In genomic region chr5:157370967-157371366, GRCh38 we compare ENCODE assay signal across 13 cellular contexts.
A peak's percentile ranks its signal among the peaks of the same experiment; 100 is the strongest.
DNase-seq lines count a peak whose midpoint lies in the region; ATAC-seq and TF ChIP-seq lines count a peak whose summit lies in the region.
"Had no signal": no experiment of that assay in that cellular context is flagged by ENCODE, and none has a peak within 500 bp of the region (broad histone marks: within the 10 kb centered on the region; RNA-seq: fewer than 3 reads in every experiment).

No MANE protein-coding gene starts in this region.

- H2AFZ ChIP-seq in osteoblast (ENCODE audit: low read length), result peak overlapping the region; percentile 71

- no peak overlapping the region for H3K4me2 ChIP-seq in osteoblast (ENCODE audit: insufficient read depth, low read length)

- H3K79me2 ChIP-seq in osteoblast (ENCODE audit: insufficient read depth, low read length), result no peaks in the 10 kb centered on the region

- no peaks in the 10 kb centered on the region for H4K20me1 ChIP-seq in osteoblast (ENCODE audit: insufficient read depth, low read length)

- peak; percentile 19 for DNase-seq in Daoy (ENCODE audit: low read depth)
- DNase-seq in SJCRH30, result peak; percentile 35 to 58
- no peak for DNase-seq in osteoblast (ENCODE audit: insufficient read length, low spot score, missing footprints)
- DNase-seq in NCI-H1417 treated with DMSO at 0.1 percent for 48 hours (lab: John Stamatoyannopoulos, UW), result no peak
- DNase-seq in GM19240 (ENCODE audit: insufficient read length, low spot score), result no peak
- DNase-seq: activated CD8-positive, alpha-beta memory T cell treated with anti-CD3 and anti-CD28 coated beads, Interleukin-2, amount 50 U/mL, for 4 hours; lower lobe of right lung; NCI-H1092 treated with DMSO at 0.1 percent for 48 hours; NCI-H774 had no signal

- H3K4me1 ChIP-seq in SJCRH30 (no peaks in the 10 kb centered on the region), gastroesophageal sphincter (peaks cover 0 to 59% (median 8%) of the 10 kb centered on the region in 3 donors), osteoblast (ENCODE audit: insufficient read depth, low read length) (peaks cover 30% of the 10 kb centered on the region)
- H3K4me1 ChIP-seq: lower lobe of right lung had no signal

- H3K4me3 ChIP-seq in SJCRH30, result no peak overlapping the region
- no peak overlapping the region for H3K4me3 ChIP-seq in gastroesophageal sphincter
- no peak overlapping the region for H3K4me3 ChIP-seq in osteoblast (ENCODE audit: insufficient read depth, low read length)
- H3K4me3 ChIP-seq: lower lobe of right lung had no signal

- H3K9me3 ChIP-seq in SJCRH30 (replicated peaks), result no peaks in the 10 kb centered on the region
- no peaks in the 10 kb centered on the region for H3K9me3 ChIP-seq in gastroesophageal sphincter
- H3K9me3 ChIP-seq in osteoblast (ENCODE audit: low read depth, low read length), result no peaks in the 10 kb centered on the region
- H3K9me3 ChIP-seq: lower lobe of right lung had no signal

- TF ChIP-seq POLR2A in gastroesophageal sphincter (IDR thresholded peaks at IDR 0.05), result no peak

- H3K27ac ChIP-seq in SJCRH30 (no peak overlapping the region), gastroesophageal sphincter (peak overlapping the region; percentile 80 to 96 (median 84)), osteoblast (ENCODE audit: low read depth, low read length) (peak overlapping the region; percentile 24)
- H3K27ac ChIP-seq: HL-60, lower lobe of right lung had no signal

- WGBS in gastroesophageal sphincter (ENCODE audit: low coverage in 1 of 2), 2 donors, result 38 to 54% methylated on average over 4 of the region's 6 CpGs

- 0 out of 2 replicates have a peak, but pooled peaks cover 2% of the 10 kb centered on the region for H3K27me3 ChIP-seq in SJCRH30
- no peaks in the 10 kb centered on the region for H3K27me3 ChIP-seq in gastroesophageal sphincter
- H3K27me3 ChIP-seq in osteoblast (ENCODE audit: insufficient read depth, low read length), result no peaks in the 10 kb centered on the region

- H3K36me3 ChIP-seq in SJCRH30 (no peaks in the 10 kb centered on the region), gastroesophageal sphincter (no peaks in the 10 kb centered on the region), osteoblast (ENCODE audit: insufficient read depth, low read length) (no peaks in the 10 kb centered on the region)

- TF ChIP-seq EP300 in gastroesophageal sphincter (IDR thresholded peaks at IDR 0.05), result no peak

- TF ChIP-seq CTCF in gastroesophageal sphincter (IDR thresholded peaks at IDR 0.05) (no peak), osteoblast (IDR thresholded peaks at IDR 0.05; ENCODE audit: extremely low read depth, low read depth, low read length) (no peak)

- peak; percentile 56 for ATAC-seq in gastroesophageal sphincter
- no peak for ATAC-seq in HG03460 (IDR thresholded peaks at IDR 0.05; ENCODE audit: unreplicated experiment)
- ATAC-seq in GM18868 (IDR thresholded peaks at IDR 0.05; ENCODE audit: unreplicated experiment), result no peak
- ATAC-seq: lower lobe of right lung had no signal

Comparison
In these comparisons a context has a peak if more than half of its experiments do, and no peak if none do; other contexts are left out.
1. DNase-seq: peak in Daoy (single experiment) and SJCRH30 (2 of 2); none in osteoblast (single experiment), NCI-H1417 treated with DMSO at 0.1 percent for 48 hours (single experiment) and GM19240 (single experiment).